17 cellular contexts compared by ENCODE assay signal in the genomic region with DNA sequence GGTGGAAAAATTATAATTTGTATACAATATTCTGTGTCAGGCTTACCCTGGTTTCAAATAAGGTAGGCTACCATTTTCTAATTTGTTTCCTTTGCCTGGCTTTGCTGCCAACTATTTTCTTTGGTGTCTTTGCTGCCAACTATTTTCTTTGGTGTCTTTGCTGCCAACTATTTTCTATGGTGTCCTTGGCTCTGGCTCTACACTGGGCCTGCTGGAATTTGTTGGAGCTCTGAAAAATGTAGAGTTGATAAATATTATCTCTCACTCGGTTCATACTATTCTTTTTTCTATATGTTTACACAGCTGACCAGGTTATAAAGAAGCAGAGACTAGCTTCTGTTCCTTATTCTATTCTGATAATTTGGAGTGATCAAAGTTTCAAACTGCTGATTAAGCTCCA.
DNase-seq lines count a peak whose midpoint lies in the region; ATAC-seq, FAIRE-seq and TF ChIP-seq lines count a peak whose summit lies in the region.
"Had no signal": no experiment of that assay in that cellular context is flagged by ENCODE, and none has a peak within 500 bp of the region (broad histone marks: within the 10 kb centered on the region; RNA-seq: fewer than 3 reads in every experiment).

No MANE protein-coding gene starts in this region.

- no peaks in the 10 kb centered on the region for H3K9me2 ChIP-seq in hepatocyte (replicated peaks; ENCODE audit: insufficient read depth)

- 29% methylated on average over 1 of the region's 1 CpG for WGBS in hepatocyte (ENCODE audit: low lambda C conversion rate, missing lambda C conversion rate)
- WGBS in pancreas, 2 donors, result 6 to 10% methylated on average over 1 of the region's 1 CpG

- H3K36me3 Mint-ChIP-seq in activated T-cell treated with anti-CD3 and anti-CD28 coated beads, Interleukin-2, amount 50 U/mL, for 4 hours (ENCODE audit: insufficient read depth), result no peaks in the 10 kb centered on the region
- H3K36me3 Mint-ChIP-seq: CD4-positive, CD25-positive, alpha-beta regulatory T cell; IgD-negative memory B cell had no signal

- H3K4me3 Mint-ChIP-seq in activated T-cell treated with anti-CD3 and anti-CD28 coated beads, Interleukin-2, amount 50 U/mL, for 4 hours, result no peak overlapping the region
- H3K4me3 Mint-ChIP-seq: CD4-positive, CD25-positive, alpha-beta regulatory T cell; HFFc6; IgD-negative memory B cell had no signal

- no peak overlapping the region for H2AFZ ChIP-seq in hepatocyte

- H3K27ac ChIP-seq in hepatocyte (peak overlapping the region; percentile 19), pancreas (no peak overlapping the region), vagina (no peak overlapping the region)
- H3K27ac ChIP-seq: 22Rv1, BLaER1 had no signal

- no peak overlapping the region for H3K4me2 ChIP-seq in hepatocyte
- H3K4me2 ChIP-seq: BLaER1 had no signal

- H3K27me3 ChIP-seq in hepatocyte, result no peaks in the 10 kb centered on the region
- no peaks in the 10 kb centered on the region for H3K27me3 ChIP-seq in pancreas
- H3K27me3 ChIP-seq in vagina, result no peaks in the 10 kb centered on the region
- H3K27me3 ChIP-seq: BLaER1 had no signal

- H4K20me1 ChIP-seq in hepatocyte (ENCODE audit: insufficient read depth, poor library complexity, severe bottlenecking), result no peaks in the 10 kb centered on the region
- H4K20me1 ChIP-seq: BLaER1 had no signal

- ATAC-seq in pancreas, result peak in 3 of 4 donors; percentile 73 to 96 (median 76)
- ATAC-seq in activated T-cell treated with anti-CD3 and anti-CD28 coated beads, Interleukin-2, amount 50 U/mL, for 4 hours, result no peak

- TF ChIP-seq CTCF in hepatocyte (IDR thresholded peaks at IDR 0.05; ENCODE audit: poor library complexity), result no peak
- TF ChIP-seq CTCF in pancreas (IDR thresholded peaks at IDR 0.05), result no peak
- TF ChIP-seq CTCF in vagina (IDR thresholded peaks at IDR 0.05), result no peak

- no peaks in the 10 kb centered on the region for H3K9me3 ChIP-seq in hepatocyte (ENCODE audit: low read depth)
- no peaks in the 10 kb centered on the region for H3K9me3 ChIP-seq in pancreas
- H3K9me3 ChIP-seq in vagina, result no peaks in the 10 kb centered on the region
- H3K9me3 ChIP-seq: BLaER1 had no signal

- intact Hi-C loops in pancreas (cut with DNase I) (no loop called here), vagina (cut with DNase I) (no loop called here)

- H3K79me2 ChIP-seq in hepatocyte, result no peaks in the 10 kb centered on the region

- no peak for TF ChIP-seq POLR2A in vagina (IDR thresholded peaks at IDR 0.05)

- no peaks in the 10 kb centered on the region for H3K36me3 ChIP-seq in hepatocyte (replicated peaks; ENCODE audit: insufficient read depth, low read depth)
- no peaks in the 10 kb centered on the region for H3K36me3 ChIP-seq in pancreas
- no peaks in the 10 kb centered on the region for H3K36me3 ChIP-seq in vagina
- H3K36me3 ChIP-seq: BLaER1 had no signal

- no peak overlapping the region for H3K4me3 ChIP-seq in hepatocyte
- H3K4me3 ChIP-seq in pancreas, result no peak overlapping the region
- no peak overlapping the region for H3K4me3 ChIP-seq in vagina
- H3K4me3 ChIP-seq: BLaER1 had no signal

- FAIRE-seq in pancreas (lab: Jason Lieb, UNC), result no peak
- FAIRE-seq: GM19239 had no signal

- H3K4me1 ChIP-seq in hepatocyte (ENCODE audit: insufficient read depth) (peaks cover 4% of the 10 kb centered on the region), pancreas (peaks cover 0 to 18% (median 5%) of the 10 kb centered on the region in 3 donors), vagina (no peaks in the 10 kb centered on the region)
- H3K4me1 ChIP-seq: BLaER1 had no signal

- H3K27me3 Mint-ChIP-seq in activated T-cell treated with anti-CD3 and anti-CD28 coated beads, Interleukin-2, amount 50 U/mL, for 4 hours (ENCODE audit: low read depth), result no peaks in the 10 kb centered on the region
- H3K27me3 Mint-ChIP-seq: CD4-positive, CD25-positive, alpha-beta regulatory T cell; IgD-negative memory B cell had no signal

- DNase-seq in DMS 273 (lab: John Stamatoyannopoulos, UW; ENCODE audit: unreplicated experiment) (peak; percentile 5), DMS 273 treated with DMSO at 0.1 percent for 48 hours (lab: John Stamatoyannopoulos, UW) (no peak), NCI-H146 treated with DMSO at 0.1 percent for 48 hours (lab: John Stamatoyannopoulos, UW; ENCODE audit: unreplicated experiment) (peak; percentile 19), hepatocyte (ENCODE audit: low spot score) (no peak), pancreas (peak in 2 of 6 donors; percentile 7 to 28), vagina (ENCODE audit: extremely low spot score in 2 of 2) (no peak), DMS153 (lab: John Stamatoyannopoulos, UW) (no peak)
- DNase-seq in activated T-cell treated with anti-CD3 and anti-CD28 coated beads, Interleukin-2, amount 50 U/mL, for 4 hours, result no peak
- DNase-seq: AML-193; CD4-positive, CD25-positive, alpha-beta regulatory T cell; GF-D8; HCEC 1CT; HFFc6 had no signal

- H3K4me1 Mint-ChIP-seq in activated T-cell treated with anti-CD3 and anti-CD28 coated beads, Interleukin-2, amount 50 U/mL, for 4 hours (ENCODE audit: low read depth), result no peaks in the 10 kb centered on the region
- H3K4me1 Mint-ChIP-seq: CD4-positive, CD25-positive, alpha-beta regulatory T cell; IgD-negative memory B cell had no signal

- peaks cover 4% of the 10 kb centered on the region for H3K9me3 Mint-ChIP-seq in activated T-cell treated with anti-CD3 and anti-CD28 coated beads, Interleukin-2, amount 50 U/mL, for 4 hours

Comparison
In these comparisons a context has a peak if more than half of its experiments do, and no peak if none do; other contexts are left out.
1. DNase-seq: peak in DMS 273 (single experiment) and NCI-H146 treated with DMSO at 0.1 percent for 48 hours (single experiment); none in DMS 273 treated with DMSO at 0.1 percent for 48 hours (single experiment), hepatocyte (single experiment), vagina (0 of 2), DMS153 (single experiment) and activated T-cell treated with anti-CD3 and anti-CD28 coated beads, Interleukin-2, amount 50 U/mL, for 4 hours (single experiment).
2. ATAC-seq: peak in pancreas (3 of 4); none in activated T-cell treated with anti-CD3 and anti-CD28 coated beads, Interleukin-2, amount 50 U/mL, for 4 hours (0 of 2).